In the genomic region with DNA sequence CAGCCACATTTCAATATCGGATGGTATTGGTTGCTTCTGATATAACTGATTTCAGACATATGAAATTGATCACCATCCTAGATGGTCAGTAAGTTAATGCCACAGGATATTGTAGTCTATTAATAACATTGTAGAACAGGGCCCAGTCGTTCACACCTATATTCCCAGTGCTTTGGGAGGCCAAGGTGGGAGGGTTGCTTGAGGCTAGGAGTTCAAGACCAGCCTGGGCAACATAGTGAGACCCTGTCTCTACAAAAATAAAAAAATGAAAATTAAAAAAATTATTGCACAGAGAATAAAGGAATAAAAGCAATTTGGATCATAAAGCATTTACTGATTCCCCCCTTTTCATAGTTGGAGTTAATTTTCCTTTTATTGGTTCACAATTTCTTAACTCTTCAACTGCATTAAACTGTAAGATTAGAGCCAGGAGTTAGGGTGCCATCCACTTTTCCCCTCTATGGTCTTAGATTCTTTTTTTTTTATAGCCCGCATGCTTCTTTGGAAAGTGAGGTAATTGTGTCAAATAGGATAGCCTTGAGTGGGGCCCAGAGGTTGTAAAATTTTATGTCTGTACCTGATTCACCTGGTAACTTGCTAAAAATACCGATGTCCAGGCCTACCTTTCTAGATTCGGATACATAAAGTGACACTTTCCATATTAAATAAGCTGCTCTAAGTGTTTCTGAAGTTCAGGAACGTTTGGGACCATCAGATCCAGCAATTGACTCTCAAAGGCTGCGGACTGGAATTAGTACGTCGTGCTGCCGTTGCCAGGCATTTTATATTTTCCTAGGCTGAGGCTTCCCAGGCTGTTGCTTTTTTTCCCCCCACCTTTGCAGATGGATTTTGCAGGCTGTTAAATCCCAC, we compare ENCODE assay signal across 8 cellular contexts. TPM values are rescaled to one million over a fixed set of nuclear protein-coding genes. Genes with fewer than 3 reads are reported as not detected.
DNase-seq lines count a peak whose midpoint lies in the region; ATAC-seq and TF ChIP-seq lines count a peak whose summit lies in the region.

No MANE protein-coding gene starts in this region.

- peaks cover 3% of the 10 kb centered on the region for H3K36me3 Mint-ChIP-seq in T-cell

- H3K27me3 ChIP-seq in HCT116 (ENCODE audit: insufficient read depth, low read length) = no peaks in the 10 kb centered on the region
- H3K27me3 ChIP-seq in skeletal muscle satellite cell (ENCODE audit: control insufficient read depth, insufficient read depth, low read length) = no peaks in the 10 kb centered on the region

- peaks cover 29 to 36% (median 35%) of the 10 kb centered on the region in 3 donors for H3K4me1 Mint-ChIP-seq in T-cell

- peak overlapping the region; percentile 78 for H3K27ac ChIP-seq in HCT116 (ENCODE audit: low read depth, low read length)

- H3K4me2 ChIP-seq in HCT116 (ENCODE audit: low read length) = peak overlapping the region; percentile 89
- H3K4me2 ChIP-seq in skeletal muscle satellite cell (ENCODE audit: low read length) = peak overlapping the region; percentile 93

- H3K9me3 ChIP-seq in HCT116 (ENCODE audit: control insufficient read depth in 1 of 2, insufficient read depth in 1 of 2, low read depth in 1 of 2, low read length in 2 of 2) (no peaks in the 10 kb centered on the region), skeletal muscle satellite cell (replicated peaks; ENCODE audit: low read length) (no peaks in the 10 kb centered on the region)

- POLR2A ChIA-PET in HCT116 (lab: Charles Lee) (interaction anchor here (0.9 to 2.3 kb wide), 7 partner anchors 8 to 269 kb away, joined by 3 to 12 read pairs (median 4); no protein-coding TSS in a partner anchor), T-cell (lab: Charles Lee) (interaction anchor here (0.7 to 1.3 kb wide), 6 partner anchors 8 to 1024 kb away, joined by 3 to 11 read pairs (median 5); partner anchors contain the start of genes ADK (in 1 of the 2) and AP3M1 (in 1 of the 2))

- no peaks in the 10 kb centered on the region for H3K9me2 ChIP-seq in HCT116 (ENCODE audit: insufficient read depth)

- DNase-seq in HCT116 (ENCODE audit: low read depth, low spot score) (no peak), T-cell (no peak), foreskin fibroblast (no peak), NCI-H128 (lab: John Stamatoyannopoulos, UW; ENCODE audit: unreplicated experiment) (no peak), NCI-H2107 treated with DMSO at 0.1 percent for 48 hours (lab: John Stamatoyannopoulos, UW; ENCODE audit: unreplicated experiment) (no peak), ecto neural progenitor cell (ENCODE audit: low spot score) (no peak)

- H3K9me3 Mint-ChIP-seq in T-cell = no peaks in the 10 kb centered on the region

- ATAC-seq in HCT116 (no peak), T-cell (replicated peaks in 1 of 4) (no peak), GM18867 (IDR thresholded peaks at IDR 0.05; ENCODE audit: unreplicated experiment) (no peak)

- peak overlapping the region; percentile 96 to 98 for H3K27ac Mint-ChIP-seq in T-cell

- H3K27me3 Mint-ChIP-seq in T-cell = no peaks in the 10 kb centered on the region

- BruUV-seq in HCT116 (replicated peaks; lab: Mats Ljungman, UMichigan) = TSS peak; percentile 93

- H3K4me1 ChIP-seq in HCT116 (ENCODE audit: control insufficient read depth in 1 of 2, insufficient read depth in 2 of 2, low read length in 2 of 2) (peaks cover 7 to 40% of the 10 kb centered on the region in 2 experiments), skeletal muscle satellite cell (ENCODE audit: control insufficient read depth, insufficient read depth, low read length) (peaks cover 27% of the 10 kb centered on the region)

- CTCF ChIA-PET in HCT116 (lab: Charles Lee) = no interaction called here
- CTCF ChIA-PET in T-cell (lab: Charles Lee) = interaction anchor here in 1 of 2 donors (0.6 to 1.4 kb wide), 7 partner anchors 8 to 69 kb away, joined by 3 to 7 read pairs (median 4); partner anchors contain the start of genes ADK and AP3M1

- TF ChIP-seq CTCF in HCT116 (IDR thresholded peaks at IDR 0.05 in 2 of 3, conservative IDR thresholded peaks at IDR 0.05 in 1 of 3; ENCODE audit: borderline replicate concordance in 1 of 3, insufficient read depth in 1 of 3, low read depth in 2 of 3, low read length in 2 of 3) (no peak), foreskin fibroblast (IDR thresholded peaks at IDR 0.05; ENCODE audit: low read depth, low read length) (no peak)

- peak overlapping the region; percentile 8 for H2AFZ ChIP-seq in HCT116 (ENCODE audit: low read depth, low read length, poor library complexity, severe bottlenecking)

- TF ChIP-seq RAD21 in HCT116 (IDR thresholded peaks at IDR 0.05; ENCODE audit: low read depth) = no peak

- peak overlapping the region; percentile 93 for H3K9ac ChIP-seq in HCT116 (ENCODE audit: low read length)
- peak overlapping the region; percentile 91 for H3K9ac ChIP-seq in skeletal muscle satellite cell (ENCODE audit: low read depth, low read length)

- intact Hi-C loops in HCT116 (cut with micrococcal nuclease) = no loop called here

- H3K79me2 ChIP-seq in HCT116 (ENCODE audit: insufficient read depth, low read length) = peaks cover 33% of the 10 kb centered on the region

- H3K4me3 Mint-ChIP-seq in T-cell = peak overlapping the region; percentile 88 to 94 (median 93)

- H3K4me3 ChIP-seq in HCT116 (replicated peaks in 1 of 2; ENCODE audit: low read depth in 1 of 2, low read length in 2 of 2) (peak overlapping the region; percentile 73 to 90), foreskin fibroblast (ENCODE audit: low read depth in 1 of 2, low read length in 2 of 2) (peak overlapping the region; percentile 83 to 99), skeletal muscle satellite cell (ENCODE audit: low read length) (peak overlapping the region; percentile 94)

- H3K36me3 ChIP-seq in HCT116 (ENCODE audit: control insufficient read depth in 1 of 2, insufficient read depth in 2 of 2, low read length in 2 of 2) (no peaks in the 10 kb centered on the region), skeletal muscle satellite cell (ENCODE audit: insufficient read depth, low read length) (no peaks in the 10 kb centered on the region)

- no peaks in the 10 kb centered on the region for H4K20me1 ChIP-seq in HCT116 (ENCODE audit: insufficient read depth)

- TF ChIP-seq POLR2A in HCT116 (IDR thresholded peaks at IDR 0.05; ENCODE audit: borderline replicate concordance, extremely low read depth, insufficient read depth, insufficient read length) = no peak

- RAD21 ChIA-PET in HCT116 (lab: Charles Lee; ENCODE audit: low non-redundant PET in 1 of 2, low total read pairs in 2 of 2, uncharacterized antibody in 2 of 2, unreplicated experiment in 2 of 2) = no interaction called here

TF ChIP-seq in HCT116, 20 proteins besides CTCF, POLR2A, EP300 and RAD21 (continues in another document):
- TF ChIP-seq YY1 (IDR thresholded peaks at IDR 0.05; ENCODE audit: extremely low read depth, insufficient replicate concordance, low read depth, low read length) (no peak), REST (IDR thresholded peaks at IDR 0.05; ENCODE audit: low read depth) (no peak), ZFX (IDR thresholded peaks at IDR 0.05) (no peak), CEBPB (IDR thresholded peaks at IDR 0.05; ENCODE audit: low read depth) (no peak), SIN3A (IDR thresholded peaks at IDR 0.05; ENCODE audit: low read depth) (no peak), TCF7L2 (IDR thresholded peaks at IDR 0.05; ENCODE audit: borderline replicate concordance, extremely low read depth, insufficient read depth, insufficient read length) (no peak), POLR2AphosphoS5 (IDR thresholded peaks at IDR 0.05; ENCODE audit: low read depth, low read length) (no peak)

RNA-seq across cellular contexts. Expression of gene ADK, which starts 24.7 kb away (rescaled TPM):
- total RNA-seq in HCT116 (2021; ENCODE audit: unreplicated experiment) (55.0 TPM), T-cell (10 to 100 TPM; 20.7 to 32.8 (median 23.6) TPM)
- polyA plus RNA-seq in HCT116 (2012) = 25.4 and 36.5 TPM in 2 replicates
- total RNA-seq in skeletal muscle satellite cell (2012; rRNA removed) = 59.1 and 78.4 TPM in 2 replicates

RNA-seq across cellular contexts. Expression of gene AP3M1, which starts 25.1 kb away (rescaled TPM):
- total RNA-seq in HCT116 (2021; ENCODE audit: unreplicated experiment) (34.4 TPM), T-cell (10 to 100 TPM; 25.8 to 37.1 (median 33.9) TPM)
- polyA plus RNA-seq in HCT116 (2012) = 12.7 and 17.3 TPM in 2 replicates
- 31.2 and 32.2 TPM in 2 replicates for total RNA-seq in skeletal muscle satellite cell (2012; rRNA removed)
